15 cellular contexts compared by ENCODE assay signal in genomic region chr9:35029241-35029640, GRCh38. TPM values are rescaled to one million over a fixed set of nuclear protein-coding genes. Genes with fewer than 3 reads are reported as not detected.
DNase-seq lines count a peak whose midpoint lies in the region; ATAC-seq, FAIRE-seq and TF ChIP-seq lines count a peak whose summit lies in the region.
"Had no signal": no experiment of that assay in that cellular context is flagged by ENCODE, and none has a peak within 500 bp of the region (broad histone marks: within the 10 kb centered on the region; RNA-seq: fewer than 3 reads in every experiment).

No MANE protein-coding gene starts in this region.

- peaks cover 1% of the 10 kb centered on the region for H3K36me3 Mint-ChIP-seq in activated naive CD4-positive, alpha-beta T cell treated with anti-CD3 and anti-CD28 coated beads for 36 hours (ENCODE audit: low read depth)

- no peak for TF ChIP-seq CTCF in bronchial epithelial cell (IDR thresholded peaks at IDR 0.05; ENCODE audit: insufficient read depth, low read length, severe bottlenecking)
- TF ChIP-seq CTCF in psoas muscle (IDR thresholded peaks at IDR 0.05) = no peak

- no peaks in the 10 kb centered on the region for H3K27me3 Mint-ChIP-seq in activated naive CD4-positive, alpha-beta T cell treated with anti-CD3 and anti-CD28 coated beads for 36 hours (ENCODE audit: low read depth)
- H3K27me3 Mint-ChIP-seq: CD4-positive, CD25-positive, alpha-beta regulatory T cell had no signal

- no peak for FAIRE-seq in bronchial epithelial cell (lab: Jason Lieb, UNC)
- FAIRE-seq: GM12878, GM18507, H54, HepG2, HTR-8/SVneo had no signal

- H3K27ac Mint-ChIP-seq in activated naive CD4-positive, alpha-beta T cell treated with anti-CD3 and anti-CD28 coated beads for 36 hours = no peak overlapping the region
- H3K27ac Mint-ChIP-seq: CD4-positive, CD25-positive, alpha-beta regulatory T cell had no signal

- H3K4me3 ChIP-seq in bronchial epithelial cell (ENCODE audit: low read depth, low read length) (no peak overlapping the region), psoas muscle (no peak overlapping the region)
- H3K4me3 ChIP-seq: BLaER1, GM12878 had no signal

- H3K9me3 Mint-ChIP-seq in activated naive CD4-positive, alpha-beta T cell treated with anti-CD3 and anti-CD28 coated beads for 36 hours = no peaks in the 10 kb centered on the region
- H3K9me3 Mint-ChIP-seq: CD4-positive, CD25-positive, alpha-beta regulatory T cell had no signal

- CTCF ChIA-PET in activated naive CD4-positive, alpha-beta T cell treated with anti-CD3 and anti-CD28 coated beads for 36 hours (lab: Charles Lee) = interaction anchor here (0.5 to 3.8 kb wide), 3 partner anchors 23 to 506 kb away, joined by 3 to 13 read pairs (median 4); no protein-coding TSS in a partner anchor

- peaks cover 22% of the 10 kb centered on the region for H3K4me1 ChIP-seq in psoas muscle
- H3K4me1 ChIP-seq: BLaER1 had no signal

- intact Hi-C loops in psoas muscle (cut with DNase I) = no loop called here
- intact Hi-C loops in activated naive CD4-positive, alpha-beta T cell treated with anti-CD3 and anti-CD28 coated beads for 36 hours (cut with micrococcal nuclease) = no loop called here

- H3K4me1 Mint-ChIP-seq in activated naive CD4-positive, alpha-beta T cell treated with anti-CD3 and anti-CD28 coated beads for 36 hours (ENCODE audit: low read depth) = peaks cover 10% of the 10 kb centered on the region

- H3K36me3 ChIP-seq in bronchial epithelial cell (ENCODE audit: control insufficient read depth, insufficient read depth, low read length) = peaks cover 2% of the 10 kb centered on the region
- peaks cover 4 to 63% of the 10 kb centered on the region in 2 donors for H3K36me3 ChIP-seq in psoas muscle (ENCODE audit: insufficient read depth in 1 of 2, low read depth in 1 of 2)
- H3K36me3 ChIP-seq: BLaER1 had no signal

- H3K4me3 Mint-ChIP-seq in activated naive CD4-positive, alpha-beta T cell treated with anti-CD3 and anti-CD28 coated beads for 36 hours = no peak overlapping the region
- H3K4me3 Mint-ChIP-seq: CD4-positive, CD25-positive, alpha-beta regulatory T cell had no signal

- peak; percentile 42 for ATAC-seq in esophagus mucosa
- ATAC-seq in psoas muscle = peak in 2 of 4 donors; percentile 35 to 36
- ATAC-seq: GM12878, HCT116, HepG2 had no signal

- H3K27ac ChIP-seq in psoas muscle = peak overlapping the region; percentile 42
- H3K27ac ChIP-seq: BLaER1 had no signal

- 61 to 88% (median 69%) methylated on average over 4 of the region's 4 CpGs for WGBS in psoas muscle, 3 donors

- H3K9me3 ChIP-seq in psoas muscle = no peaks in the 10 kb centered on the region

- H3K27me3 ChIP-seq in bronchial epithelial cell (ENCODE audit: control insufficient read depth, insufficient read depth, low read length) = no peaks in the 10 kb centered on the region
- H3K27me3 ChIP-seq in psoas muscle (ENCODE audit: insufficient read depth in 3 of 3, low read length in 2 of 3) = no peaks in the 10 kb centered on the region
- H3K27me3 ChIP-seq: BLaER1 had no signal

- peak; percentile 22 for DNase-seq in NCI-H226
- peak; percentile 86 for DNase-seq in bronchial epithelial cell (ENCODE audit: low read depth)
- no peak for DNase-seq in psoas muscle
- DNase-seq in RPMI8226 = no peak
- no peak for DNase-seq in activated naive CD4-positive, alpha-beta T cell treated with anti-CD3 and anti-CD28 coated beads for 36 hours
- DNase-seq in epidermal melanocyte (ENCODE audit: insufficient read length, low spot score) = no peak
- DNase-seq: CD4-positive, CD25-positive, alpha-beta regulatory T cell had no signal

RNA-seq across cellular contexts. Expression of gene DNAJB5, which starts 39.7 kb away (rescaled TPM):
- 8.2 and 11.0 TPM in 2 replicates for total RNA-seq in bronchial epithelial cell
- total RNA-seq in esophagus mucosa = 3.4 TPM
- 100 to 1,000 TPM in 2 of 4 donors, 10 to 100 TPM in 2; 74.4 to 260 (median 152) TPM for total RNA-seq in psoas muscle
- 100 to 1,000 TPM in 2 of 3 donors, 10 to 100 TPM in 1; 44.2 to 148 (median 145) TPM for polyA plus RNA-seq in psoas muscle
- total RNA-seq in activated naive CD4-positive, alpha-beta T cell treated with anti-CD3 and anti-CD28 coated beads for 36 hours = 10 to 100 TPM; 11.4 to 12.0 TPM

RNA-seq across cellular contexts. Expression of gene VCP, which starts 43.2 kb away (rescaled TPM):
- total RNA-seq in bronchial epithelial cell = 320 and 342 TPM in 2 replicates
- 158 TPM for total RNA-seq in esophagus mucosa
- total RNA-seq in psoas muscle = 100 to 1,000 TPM; 362 to 491 (median 403) TPM
- polyA plus RNA-seq in psoas muscle = 100 to 1,000 TPM; 237 to 412 (median 384) TPM
- 100 to 1,000 TPM; 218 to 226 TPM for total RNA-seq in activated naive CD4-positive, alpha-beta T cell treated with anti-CD3 and anti-CD28 coated beads for 36 hours

RNA-seq across cellular contexts. Expression of gene FANCG, which starts 50.5 kb away (rescaled TPM):
- total RNA-seq in bronchial epithelial cell (7.6 and 9.7 TPM in 2 replicates), esophagus mucosa (22.0 TPM), psoas muscle (1 to 10 TPM; 2.9 to 6.0 (median 3.7) TPM)
- polyA plus RNA-seq in psoas muscle = 1 to 10 TPM; 1.6 to 4.5 (median 4.2) TPM
- 100 to 1,000 TPM; 109 to 118 TPM for total RNA-seq in activated naive CD4-positive, alpha-beta T cell treated with anti-CD3 and anti-CD28 coated beads for 36 hours

Comparison
In these comparisons a context has a peak if more than half of its experiments do, and no peak if none do; other contexts are left out.
1. DNase-seq: peak in NCI-H226 (single experiment) and bronchial epithelial cell (single experiment); none in psoas muscle (0 of 2), RPMI8226 (single experiment), activated naive CD4-positive, alpha-beta T cell treated with anti-CD3 and anti-CD28 coated beads for 36 hours (single experiment) and epidermal melanocyte (single experiment).